In the genomic region with DNA sequence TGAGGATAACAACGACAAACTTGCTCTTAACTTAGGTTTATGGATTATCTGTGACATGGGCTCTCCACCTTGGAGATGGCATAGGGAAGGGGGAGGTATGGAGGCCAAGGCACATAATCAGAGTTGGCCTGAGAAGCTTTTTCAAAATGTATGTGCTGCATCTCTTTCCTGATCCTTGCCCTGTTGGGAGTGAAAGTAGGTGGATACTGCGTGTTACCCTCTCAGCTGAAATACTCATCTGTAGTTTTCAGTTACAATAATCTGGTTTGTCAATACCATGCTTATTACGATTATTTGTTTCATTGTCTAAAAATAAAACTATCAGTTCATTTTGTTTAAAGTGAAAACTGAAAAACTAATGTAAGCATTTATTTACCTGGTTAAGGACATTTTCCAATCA, we compare ENCODE assay signal across 14 cellular contexts.
DNase-seq lines count a peak whose midpoint lies in the region; ATAC-seq and TF ChIP-seq lines count a peak whose summit lies in the region.
"Had no signal": no experiment of that assay in that cellular context is flagged by ENCODE, and none has a peak within 500 bp of the region (broad histone marks: within the 10 kb centered on the region; RNA-seq: fewer than 3 reads in every experiment).

No MANE protein-coding gene starts in this region.

- H3K9me3 ChIP-seq in hepatocyte (ENCODE audit: low read depth), result no peaks in the 10 kb centered on the region
- H3K9me3 ChIP-seq: BE2C, suprapubic skin had no signal

- peak overlapping the region; percentile 41 for H3K27ac ChIP-seq in hepatocyte
- H3K27ac ChIP-seq: suprapubic skin had no signal

- H3K79me2 ChIP-seq in hepatocyte, result peaks cover 32% of the 10 kb centered on the region

- ATAC-seq in GM19025 (IDR thresholded peaks at IDR 0.05; ENCODE audit: low read depth, unreplicated experiment), result peak; percentile 27
- ATAC-seq in GM21717 (IDR thresholded peaks at IDR 0.05; ENCODE audit: unreplicated experiment), result peak; percentile 34
- peak; percentile 38 for ATAC-seq in HG03135 (IDR thresholded peaks at IDR 0.05; ENCODE audit: unreplicated experiment)
- ATAC-seq: HCT116 had no signal

- peak overlapping the region; percentile 17 for H3K4me2 ChIP-seq in hepatocyte

- no peaks in the 10 kb centered on the region for H3K27me3 ChIP-seq in hepatocyte
- H3K27me3 ChIP-seq: BE2C, suprapubic skin had no signal

- no peaks in the 10 kb centered on the region for H3K9me2 ChIP-seq in hepatocyte (replicated peaks; ENCODE audit: insufficient read depth)

- no peaks in the 10 kb centered on the region for H3K36me3 ChIP-seq in hepatocyte (replicated peaks; ENCODE audit: insufficient read depth, low read depth)
- H3K36me3 ChIP-seq: BE2C had no signal

- no peak overlapping the region for H3K4me3 ChIP-seq in hepatocyte
- H3K4me3 ChIP-seq: suprapubic skin had no signal

- no peak for TF ChIP-seq CTCF in hepatocyte (IDR thresholded peaks at IDR 0.05; ENCODE audit: poor library complexity)

- H2AFZ ChIP-seq in hepatocyte, result no peak overlapping the region

- peaks cover 21% of the 10 kb centered on the region for H3K4me1 ChIP-seq in hepatocyte (ENCODE audit: insufficient read depth)
- H3K4me1 ChIP-seq: BE2C had no signal

- H4K20me1 ChIP-seq in hepatocyte (ENCODE audit: insufficient read depth, poor library complexity, severe bottlenecking), result no peaks in the 10 kb centered on the region

- 87% methylated on average over 3 of the region's 3 CpGs for WGBS in hepatocyte (ENCODE audit: low lambda C conversion rate, missing lambda C conversion rate)

- DNase-seq in hepatocyte (ENCODE audit: low spot score) (no peak), foreskin melanocyte (no peak), NK-92 (lab: John Stamatoyannopoulos, UW; ENCODE audit: unreplicated experiment) (no peak), HPDE6-E6E7 (ENCODE audit: extremely low spot score) (no peak)
- DNase-seq in central memory CD4-positive, alpha-beta T cell, result no peak
- DNase-seq: activated CD4-positive, CD25-positive, alpha-beta regulatory T cell treated with anti-CD3 and anti-CD28 coated beads, Interleukin-2, amount 50 U/mL, for 72 hours; BE2C; NCI-H1048; NCI-H2227 treated with DMSO at 0.1 percent for 48 hours had no signal
